In genomic region chr11:107825875-107826274, GRCh38 we compare ENCODE assay signal across 29 cellular contexts.
"Had no signal": no experiment of that assay in that cellular context is flagged by ENCODE, and none has a peak within 500 bp of the region (broad histone marks: within the 10 kb centered on the region; RNA-seq: fewer than 3 reads in every experiment).

No MANE protein-coding gene starts in this region.

- H3K9me3 Mint-ChIP-seq: activated B cell treated with CpG ODN at 0.5 μM for 24 hours; activated naive CD8-positive, alpha-beta T cell treated with anti-CD3 and anti-CD28 coated beads for 36 hours; nephron had no signal

- H3K36me3 ChIP-seq: adrenal gland, colonic mucosa, gastrocnemius medialis, neutrophil, transverse colon had no signal

- ATAC-seq: activated CD8-positive, alpha-beta memory T cell treated with anti-CD3 and anti-CD28 coated beads, Interleukin-2, amount 10 ng/mL, durations not matched to agents 7 days and 5 days; activated CD8-positive, alpha-beta T cell treated with anti-CD3 and anti-CD28 coated beads, Interleukin-2, amount 10 ng/mL, durations not matched to agents 7 days and 5 days; body of pancreas; gastrocnemius medialis; left ventricle myocardium superior; sciatic nerve; stimulated activated naive CD8-positive, alpha-beta T cell treated with anti-CD3 and anti-CD28 coated beads, Interleukin-15, Interleukin-2, amounts not matched to agents 100 U/mL and 50 U/mL, for 24 hours had no signal

- H3K4me3 ChIP-seq: adrenal gland, body of pancreas, colonic mucosa, gastrocnemius medialis, skin epidermis, testis, transverse colon had no signal

- H3K4me3 Mint-ChIP-seq: activated B cell treated with CpG ODN at 0.5 μM for 24 hours; activated CD8-positive, alpha-beta memory T cell treated with anti-CD3 and anti-CD28 coated beads, Interleukin-2, amount 10 ng/mL, durations not matched to agents 7 days and 5 days; activated CD8-positive, alpha-beta T cell treated with anti-CD3 and anti-CD28 coated beads, Interleukin-2, amount 10 ng/mL, durations not matched to agents 7 days and 5 days; activated naive CD8-positive, alpha-beta T cell treated with anti-CD3 and anti-CD28 coated beads for 36 hours; nephron had no signal

- H3K27me3 ChIP-seq: adrenal gland, body of pancreas, colonic mucosa, gastrocnemius medialis, neutrophil, testis, transverse colon had no signal

- H3K9me3 ChIP-seq: adrenal gland, body of pancreas, colonic mucosa, gastrocnemius medialis, neutrophil, testis, transverse colon had no signal

- H3K27ac ChIP-seq: adrenal gland, body of pancreas, colonic mucosa, gastrocnemius medialis, neutrophil, skin epidermis, testis, transverse colon had no signal

- H3K27ac Mint-ChIP-seq: activated B cell treated with CpG ODN at 0.5 μM for 24 hours; activated CD8-positive, alpha-beta memory T cell treated with anti-CD3 and anti-CD28 coated beads, Interleukin-2, amount 10 ng/mL, durations not matched to agents 7 days and 5 days; activated CD8-positive, alpha-beta T cell treated with anti-CD3 and anti-CD28 coated beads, Interleukin-2, amount 10 ng/mL, durations not matched to agents 7 days and 5 days; activated naive CD8-positive, alpha-beta T cell treated with anti-CD3 and anti-CD28 coated beads for 36 hours; nephron; progenitor cell of endocrine pancreas had no signal

- H3K4me1 ChIP-seq: adrenal gland, colonic mucosa, gastrocnemius medialis, testis had no signal

- DNase-seq: activated B cell treated with CpG ODN at 0.5 μM for 24 hours; activated CD4-positive, alpha-beta T cell treated with anti-CD3 and anti-CD28 coated beads, Interleukin-2, amount 50 U/mL, for 1 hour; activated CD8-positive, alpha-beta memory T cell treated with anti-CD3 and anti-CD28 coated beads, Interleukin-2, amount 10 ng/mL, durations not matched to agents 7 days and 5 days; activated CD8-positive, alpha-beta T cell treated with anti-CD3 and anti-CD28 coated beads, Interleukin-2, amount 10 ng/mL, durations not matched to agents 7 days and 5 days; activated effector memory CD4-positive, alpha-beta T cell treated with Interleukin-2 at 50 U/mL for 16 hours; activated naive CD4-positive, alpha-beta T cell treated with Interleukin-2 at 50 U/mL for 16 hours; activated naive CD8-positive, alpha-beta T cell treated with anti-CD3 and anti-CD28 coated beads for 36 hours; activated T-cell treated with anti-CD3 and anti-CD28 coated beads, Interleukin-2, amount 50 U/mL, for 48 hours; adrenal gland; aorta; body of pancreas; cerebellar nuclear complex; colonic mucosa; effector CD8-positive, alpha-beta T cell; erythroblast; gastrocnemius medialis; glutamatergic neuron; islet precursor cell; left ventricle myocardium superior; stimulated activated CD4-positive, alpha-beta T cell treated with anti-CD3 and anti-CD28 coated beads, Interleukin-12 subunit alpha, Interleukin-12 subunit beta, amount 100 ng/mL, for 4 hours; stimulated activated CD4-positive, alpha-beta T cell treated with anti-CD3 and anti-CD28 coated beads, Interleukin-4, amount 100 ng/mL, for 1 hour; stimulated activated naive CD8-positive, alpha-beta T cell treated with anti-CD3 and anti-CD28 coated beads, Interleukin-15, Interleukin-2, amounts not matched to agents 100 U/mL and 50 U/mL, for 24 hours; testis; transverse colon had no signal

- H3K27me3 Mint-ChIP-seq: activated B cell treated with CpG ODN at 0.5 μM for 24 hours; activated CD8-positive, alpha-beta memory T cell treated with anti-CD3 and anti-CD28 coated beads, Interleukin-2, amount 10 ng/mL, durations not matched to agents 7 days and 5 days; activated naive CD8-positive, alpha-beta T cell treated with anti-CD3 and anti-CD28 coated beads for 36 hours; progenitor cell of endocrine pancreas had no signal

- H3K4me1 Mint-ChIP-seq: activated CD8-positive, alpha-beta memory T cell treated with anti-CD3 and anti-CD28 coated beads, Interleukin-2, amount 10 ng/mL, durations not matched to agents 7 days and 5 days; nephron had no signal
